Comparison of ENCODE assay signal across 11 cellular contexts in the genomic region with DNA sequence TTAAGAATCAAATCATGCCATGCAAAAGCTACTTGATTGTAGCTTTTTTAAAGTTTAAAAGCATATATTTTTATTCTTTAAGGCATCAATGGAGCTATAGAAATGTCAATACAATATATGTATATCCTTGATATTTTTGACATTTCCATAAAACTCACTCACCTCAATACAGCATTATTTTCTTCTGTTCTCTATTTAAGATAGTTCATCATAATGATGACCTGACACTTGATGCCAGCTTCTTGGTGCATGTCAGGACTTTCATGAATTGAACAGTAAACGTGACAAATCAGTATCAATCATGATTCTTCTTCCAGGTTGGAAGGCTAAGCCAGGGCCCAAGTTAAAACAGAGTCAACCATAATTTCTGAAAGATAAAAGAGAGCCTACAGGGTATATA.
"Had no signal": no experiment of that assay in that cellular context is flagged by ENCODE, and none has a peak within 500 bp of the region (broad histone marks: within the 10 kb centered on the region; RNA-seq: fewer than 3 reads in every experiment).

No MANE protein-coding gene starts in this region.

- H3K27me3 ChIP-seq: adrenal gland, ascending aorta, body of pancreas, brain microvascular endothelial cell, breast epithelium, cardiac muscle cell had no signal

- H3K36me3 ChIP-seq: adrenal gland, ascending aorta, brain microvascular endothelial cell, breast epithelium, cardiac muscle cell had no signal

- ATAC-seq: activated naive CD4-positive, alpha-beta T cell treated with anti-CD3 and anti-CD28 coated beads, Interleukin-2, amount 50 U/mL, for 72 hours; activated naive CD8-positive, alpha-beta T cell treated with anti-CD3 and anti-CD28 coated beads, Interleukin-2, amount 50 U/mL, for 24 hours; activated T-cell treated with anti-CD3 and anti-CD28 coated beads, Interleukin-2, amount 50 U/mL, for 4 hours; activated T-cell treated with anti-CD3 and anti-CD28 coated beads, Interleukin-2, amount 50 U/mL, for 72 hours; activated T-helper 17 cell treated with anti-CD3 and anti-CD28 coated beads, Interleukin-2, amount 50 U/mL, for 72 hours; body of pancreas had no signal

- H3K4me3 ChIP-seq: adrenal gland, ascending aorta, body of pancreas, breast epithelium, cardiac muscle cell had no signal

- H3K9me3 ChIP-seq: adrenal gland, ascending aorta, body of pancreas, breast epithelium had no signal

- H3K27ac ChIP-seq: adrenal gland, ascending aorta, body of pancreas, brain microvascular endothelial cell, breast epithelium, cardiac muscle cell had no signal
